In the genomic region with DNA sequence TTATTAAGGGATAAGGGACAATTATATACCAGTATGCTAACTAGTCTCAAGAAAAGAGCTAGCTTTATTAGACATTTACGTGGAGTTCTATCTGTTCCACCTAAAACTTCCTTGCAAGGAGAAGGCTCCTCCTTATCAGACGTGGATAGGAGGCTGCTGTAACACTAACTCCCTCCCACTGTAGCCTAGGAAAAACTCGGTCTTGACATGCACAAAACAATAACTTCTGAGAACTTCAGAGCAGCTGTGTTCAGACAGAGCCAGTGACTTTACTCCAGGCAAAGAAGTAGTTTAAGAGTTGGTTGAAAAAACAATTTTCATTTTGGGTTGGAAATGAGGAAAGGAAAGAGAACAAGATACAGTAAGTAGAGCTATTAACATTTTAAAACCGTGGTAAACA, we compare ENCODE assay signal across 8 cellular contexts. TPM values are rescaled to one million over a fixed set of nuclear protein-coding genes. Genes with fewer than 3 reads are reported as not detected.
DNase-seq lines count a peak whose midpoint lies in the region; ATAC-seq and TF ChIP-seq lines count a peak whose summit lies in the region.

No MANE protein-coding gene starts in this region.

- no peak overlapping the region for H3K23ac ChIP-seq in mesendoderm (ENCODE audit: low read length)

- peaks cover 47 to 61% (median 60%) of the 10 kb centered on the region in 3 donors for H3K4me1 Mint-ChIP-seq in T-cell

- H2AK5ac ChIP-seq in mesendoderm (ENCODE audit: low read length) = no peak overlapping the region

- TF ChIP-seq CTCF in fibroblast of pulmonary artery (IDR thresholded peaks at IDR 0.05; ENCODE audit: low read length, missing control alignments) = no peak

- H2BK120ac ChIP-seq in mesendoderm (ENCODE audit: low read depth, low read length) = no peak overlapping the region

- WGBS in mesendoderm (ENCODE audit: extremely low coverage, insufficient coverage, low lambda C conversion rate) = no CpG with 5 or more reads among the region's 4 CpGs

- H3K36me3 Mint-ChIP-seq in T-cell = no peaks in the 10 kb centered on the region

- ATAC-seq in T-cell (replicated peaks in 1 of 4) (no peak), HG02852 (IDR thresholded peaks at IDR 0.05; ENCODE audit: unreplicated experiment) (no peak)

- no peak overlapping the region for H2BK15ac ChIP-seq in mesendoderm (replicated peaks; ENCODE audit: low read depth)

- H3K4ac ChIP-seq in mesendoderm (ENCODE audit: low read depth, low read length) = no peak overlapping the region

- no peaks in the 10 kb centered on the region for H3K9me3 Mint-ChIP-seq in T-cell

- peak overlapping the region; percentile 69 to 87 for H3K27ac Mint-ChIP-seq in T-cell

- no peak overlapping the region for H4K8ac ChIP-seq in mesendoderm (ENCODE audit: low read depth, low read length)

- CTCF ChIA-PET in T-cell (lab: Charles Lee) = interaction anchor here in 1 of 2 donors (0.6 to 1.4 kb wide), 5 partner anchors 7 to 1684 kb away, joined by 3 to 6 read pairs (median 3); partner anchors contain the start of gene ATP5MC2

- H3K79me1 ChIP-seq in mesendoderm (ENCODE audit: low read length) = peaks cover 10% of the 10 kb centered on the region

- H3K36me3 ChIP-seq in skeletal muscle satellite cell (ENCODE audit: insufficient read depth, low read length) (no peaks in the 10 kb centered on the region), mesendoderm (ENCODE audit: control insufficient read depth, insufficient read depth, low read length) (no peaks in the 10 kb centered on the region)

- no peaks in the 10 kb centered on the region for H3K27me3 Mint-ChIP-seq in T-cell

- DNase-seq in GM04504 (ENCODE audit: low read depth) = peak; percentile 24
- no peak for DNase-seq in T-cell
- peak; percentile 81 for DNase-seq in fibroblast of pulmonary artery (ENCODE audit: low read depth)
- DNase-seq in mesendoderm = no peak
- no peak for DNase-seq in NCI-H1105 treated with DMSO at 0.1 percent for 48 hours (lab: John Stamatoyannopoulos, UW)
- DNase-seq in NCI-H146 treated with DMSO at 0.1 percent for 48 hours (lab: John Stamatoyannopoulos, UW; ENCODE audit: unreplicated experiment) = no peak

- peak overlapping the region; percentile 92 for H3K4me3 ChIP-seq in fibroblast of pulmonary artery (replicated peaks; ENCODE audit: low read depth, low read length)
- peak overlapping the region; percentile 83 for H3K4me3 ChIP-seq in skeletal muscle satellite cell (ENCODE audit: low read length)
- H3K4me3 ChIP-seq in mesendoderm (ENCODE audit: low read length) = no peak overlapping the region

- H3K18ac ChIP-seq in mesendoderm (ENCODE audit: low read length) = no peak overlapping the region

- H2BK5ac ChIP-seq in mesendoderm (ENCODE audit: low read length) = no peak overlapping the region

- H4K5ac ChIP-seq in mesendoderm (ENCODE audit: low read length) = no peak overlapping the region

- H3K27ac ChIP-seq in mesendoderm (ENCODE audit: low read depth, low read length) = no peak overlapping the region

- peak overlapping the region; percentile 92 for H3K4me2 ChIP-seq in skeletal muscle satellite cell (ENCODE audit: low read length)
- H3K4me2 ChIP-seq in mesendoderm (ENCODE audit: low read length) = no peak overlapping the region

- no peak overlapping the region for H3K56ac ChIP-seq in mesendoderm (ENCODE audit: low read length)

- H3K4me3 Mint-ChIP-seq in T-cell = peak overlapping the region; percentile 57 to 98 (median 92)

- peak overlapping the region; percentile 91 for H3K9ac ChIP-seq in skeletal muscle satellite cell (ENCODE audit: low read depth, low read length)
- H3K9ac ChIP-seq in mesendoderm (ENCODE audit: low read length) = no peak overlapping the region

- H3K4me1 ChIP-seq in skeletal muscle satellite cell (ENCODE audit: control insufficient read depth, insufficient read depth, low read length) (peaks cover 10% of the 10 kb centered on the region), mesendoderm (ENCODE audit: control insufficient read depth, low read depth, low read length) (peaks cover 8% of the 10 kb centered on the region)

- POLR2A ChIA-PET in T-cell (lab: Charles Lee) = interaction anchor here in 1 of 2 donors (0.7 kb wide), 1 partner anchor 884 kb away, joined by 3 read pairs; no protein-coding TSS in a partner anchor

- H3K9me3 ChIP-seq in skeletal muscle satellite cell (replicated peaks; ENCODE audit: low read length) = no peaks in the 10 kb centered on the region

- no peaks in the 10 kb centered on the region for H3K27me3 ChIP-seq in skeletal muscle satellite cell (ENCODE audit: control insufficient read depth, insufficient read depth, low read length)
- H3K27me3 ChIP-seq in mesendoderm (ENCODE audit: insufficient read depth, low read length, poor library complexity) = no peaks in the 10 kb centered on the region

- peaks cover 17% of the 10 kb centered on the region for H3K79me2 ChIP-seq in mesendoderm (ENCODE audit: control insufficient read depth, insufficient read depth, low read length)

RNA-seq across cellular contexts. Expression of gene ATF7, which starts 2.7 kb away (rescaled TPM):
- 10 to 100 TPM; 18.9 to 29.6 (median 27.1) TPM for total RNA-seq in T-cell
- 10.0 and 10.9 TPM in 2 replicates for total RNA-seq in skeletal muscle satellite cell (2012; rRNA removed)
- 12.6 TPM for polyA plus RNA-seq in mesendoderm (2013, experiment 1 of 2)
- polyA plus RNA-seq in mesendoderm (2013, experiment 2 of 2) = 12.0 TPM

RNA-seq across cellular contexts. Expression of gene ATP5MC2, which starts 52.4 kb away (rescaled TPM):
- total RNA-seq in T-cell = 100 to 1,000 TPM; 223 to 283 (median 251) TPM
- total RNA-seq in skeletal muscle satellite cell (2012; rRNA removed) = 75.3 and 118 TPM in 2 replicates
- 458 TPM for polyA plus RNA-seq in mesendoderm (2013, experiment 1 of 2)
- 455 TPM for polyA plus RNA-seq in mesendoderm (2013, experiment 2 of 2)

Comparison
In these comparisons a context has a peak if more than half of its experiments do, and no peak if none do; other contexts are left out.
1. DNase-seq: peak in GM04504 (single experiment) and fibroblast of pulmonary artery (single experiment); none in T-cell (0 of 34), mesendoderm (single experiment), NCI-H1105 treated with DMSO at 0.1 percent for 48 hours (single experiment) and NCI-H146 treated with DMSO at 0.1 percent for 48 hours (single experiment).